In genomic region chr9:124611106-124611505, GRCh38 we compare ENCODE assay signal across 19 cellular contexts.
"Had no signal": no experiment of that assay in that cellular context is flagged by ENCODE, and none has a peak within 500 bp of the region (broad histone marks: within the 10 kb centered on the region; RNA-seq: fewer than 3 reads in every experiment).

No MANE protein-coding gene starts in this region.

- FAIRE-seq: endothelial cell of umbilical vein, kidney, small intestine had no signal

- DNase-seq: dermis blood vessel endothelial cell; effector memory CD4-positive, alpha-beta T cell; foreskin keratinocyte; heart left ventricle; kidney; natural killer cell; right lobe of liver; small intestine; stimulated activated CD4-positive, alpha-beta T cell treated with anti-CD3 and anti-CD28 coated beads, Interleukin-15, amount 100 ng/mL, for 24 hours; stimulated activated CD4-positive, alpha-beta T cell treated with anti-CD3 and anti-CD28 coated beads, Interleukin-2, amount 100 ng/mL, for 48 hours; stimulated activated naive B cell treated with anti-CD40 and anti-IgM and Interleukin-4, amounts not matched to agents 10 μg/mL and 1 μg/mL and 100 μg/mL, for 72 hours; stimulated activated naive CD8-positive, alpha-beta T cell treated with anti-CD3 and anti-CD28 coated beads, Interleukin-15, amount 100 ng/mL, for 72 hours; transverse colon; upper lobe of right lung; uterus had no signal

- H3K27me3 Mint-ChIP-seq: progenitor cell of endocrine pancreas; stimulated activated naive B cell treated with anti-CD40 and anti-IgM and Interleukin-4, amounts not matched to agents 10 μg/mL and 1 μg/mL and 100 μg/mL, for 72 hours had no signal

- H3K4me1 Mint-ChIP-seq: memory B cell; natural killer cell; neural crest cell; stimulated activated naive CD8-positive, alpha-beta T cell treated with anti-CD3 and anti-CD28 coated beads, Interleukin-15, amount 100 ng/mL, for 72 hours had no signal

- H3K27ac Mint-ChIP-seq: memory B cell; natural killer cell; progenitor cell of endocrine pancreas; stimulated activated naive B cell treated with anti-CD40 and anti-IgM and Interleukin-4, amounts not matched to agents 10 μg/mL and 1 μg/mL and 100 μg/mL, for 72 hours; stimulated activated naive CD8-positive, alpha-beta T cell treated with anti-CD3 and anti-CD28 coated beads, Interleukin-15, amount 100 ng/mL, for 72 hours had no signal

- H3K36me3 Mint-ChIP-seq: memory B cell; natural killer cell; stimulated activated naive B cell treated with anti-CD40 and anti-IgM and Interleukin-4, amounts not matched to agents 10 μg/mL and 1 μg/mL and 100 μg/mL, for 72 hours had no signal

- H3K4me3 Mint-ChIP-seq: memory B cell; natural killer cell; neural crest cell; stimulated activated naive B cell treated with anti-CD40 and anti-IgM and Interleukin-4, amounts not matched to agents 10 μg/mL and 1 μg/mL and 100 μg/mL, for 72 hours; stimulated activated naive CD8-positive, alpha-beta T cell treated with anti-CD3 and anti-CD28 coated beads, Interleukin-15, amount 100 ng/mL, for 72 hours had no signal

- H3K9me3 Mint-ChIP-seq: memory B cell; natural killer cell; stimulated activated naive B cell treated with anti-CD40 and anti-IgM and Interleukin-4, amounts not matched to agents 10 μg/mL and 1 μg/mL and 100 μg/mL, for 72 hours; stimulated activated naive CD8-positive, alpha-beta T cell treated with anti-CD3 and anti-CD28 coated beads, Interleukin-15, amount 100 ng/mL, for 72 hours had no signal
